8 cellular contexts compared by ENCODE assay signal in the genomic region with DNA sequence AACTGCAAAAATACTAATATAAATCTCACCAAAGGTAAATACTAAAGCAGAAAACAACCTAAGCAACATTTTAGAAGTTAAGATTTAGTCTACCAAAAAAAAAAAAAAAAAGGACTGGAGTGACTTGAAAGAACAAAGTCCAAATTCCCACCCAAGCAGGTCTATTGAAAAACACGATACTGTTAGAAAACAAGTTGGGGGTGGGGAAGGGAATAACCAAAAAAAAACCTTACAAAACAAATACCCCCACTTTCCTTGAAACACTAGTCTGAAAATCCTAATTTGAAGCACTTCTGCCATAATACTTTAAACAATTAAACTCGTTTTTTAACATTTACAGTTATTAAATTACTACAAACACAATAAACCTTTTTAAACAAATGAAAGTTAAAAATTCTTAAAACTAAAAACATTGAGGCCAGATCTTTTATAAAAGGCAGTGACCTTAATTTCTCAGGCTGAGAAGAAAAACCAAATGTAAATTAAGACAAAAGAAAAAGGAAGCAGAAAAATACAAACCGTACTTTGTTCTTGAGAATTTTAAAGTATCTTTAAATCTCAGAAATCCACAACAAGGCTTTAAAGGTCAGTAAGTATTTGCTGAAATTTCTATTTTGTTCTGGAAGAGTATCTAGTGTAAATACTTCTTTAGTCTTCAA.
DNase-seq lines count a peak whose midpoint lies in the region; ATAC-seq and TF ChIP-seq lines count a peak whose summit lies in the region.

No MANE protein-coding gene starts in this region.

- TF ChIP-seq RAD21 in liver (IDR thresholded peaks at IDR 0.05) = peak in 1 of 2 donors; percentile 8

- 0% methylated on average over 3 of the region's 3 CpGs for WGBS in liver

- H3K4me3 ChIP-seq in MM.1S (ENCODE audit: low read length) (peak overlapping the region; percentile 63), brain microvascular endothelial cell (ENCODE audit: low read depth, low read length) (peak overlapping the region; percentile 79), liver (ENCODE audit: low read depth in 1 of 3, low read length in 3 of 3) (peak overlapping the region; percentile 64 to 89 (median 79)), tibial artery (peak overlapping the region; percentile 59 to 62)

- intact Hi-C loops in tibial artery (cut with DNase I; ENCODE audit: low total_unique reads) = loop anchor here (5.0 kb wide), 1 partner anchor 254 kb away; the partner anchor contains the start of gene REEP3

- H3K27ac ChIP-seq in MM.1S (ENCODE audit: low read length) = peak overlapping the region; percentile 86
- H3K27ac ChIP-seq in brain microvascular endothelial cell = peak overlapping the region; percentile 96
- peak overlapping the region; percentile 80 to 96 for H3K27ac ChIP-seq in liver (ENCODE audit: low read depth in 1 of 2, low read length in 2 of 2)
- peak overlapping the region; percentile 81 to 86 for H3K27ac ChIP-seq in tibial artery

- peaks cover 6% of the 10 kb centered on the region for H3K4me1 ChIP-seq in MM.1S (ENCODE audit: low read length)
- H3K4me1 ChIP-seq in liver (ENCODE audit: control insufficient read depth in 4 of 4, insufficient read depth in 4 of 4, low read length in 3 of 4) = peaks cover 3 to 16% (median 10%) of the 10 kb centered on the region in 4 donors
- H3K4me1 ChIP-seq in tibial artery = peaks cover 0 to 27% (median 8%) of the 10 kb centered on the region in 4 donors

- H3K9ac ChIP-seq in MM.1S (ENCODE audit: low read length) = peak overlapping the region; percentile 86
- H3K9ac ChIP-seq in liver (ENCODE audit: low read depth in 1 of 2, low read length in 2 of 2) = peak overlapping the region; percentile 92 to 94

- TF ChIP-seq CTCF in MM.1S (IDR thresholded peaks at IDR 0.05; ENCODE audit: low read length) = no peak
- TF ChIP-seq CTCF in brain microvascular endothelial cell (IDR thresholded peaks at IDR 0.05; ENCODE audit: low read depth, low read length, missing control alignments) = no peak
- no peak for TF ChIP-seq CTCF in liver (IDR thresholded peaks at IDR 0.05; ENCODE audit: low read depth, low read length, missing input control)
- TF ChIP-seq CTCF in tibial artery (IDR thresholded peaks at IDR 0.05) = no peak

- H3K36me3 ChIP-seq in MM.1S (replicated peaks; ENCODE audit: insufficient read depth, low read length) = no peaks in the 10 kb centered on the region; the same call in 1 of the 2 replicates
- no peaks in the 10 kb centered on the region for H3K36me3 ChIP-seq in brain microvascular endothelial cell (replicated peaks)
- no peaks in the 10 kb centered on the region for H3K36me3 ChIP-seq in liver (ENCODE audit: control insufficient read depth in 4 of 4, insufficient read depth in 3 of 4, low read depth in 1 of 4, low read length in 3 of 4)
- no peaks in the 10 kb centered on the region for H3K36me3 ChIP-seq in tibial artery

- peak; percentile 23 for DNase-seq in ELF-1 (ENCODE audit: low read depth, low spot score)
- DNase-seq in MM.1S = peak; percentile 27
- DNase-seq in brain microvascular endothelial cell = no peak
- no peak for DNase-seq in tibial artery
- DNase-seq in amygdala (lab: John Stamatoyannopoulos, UW) = no peak
- no peak for DNase-seq in central memory CD4-positive, alpha-beta T cell

- H3K9me2 ChIP-seq in MM.1S (replicated peaks; ENCODE audit: insufficient read depth, low read length) = no peaks in the 10 kb centered on the region

- H4K20me1 ChIP-seq in MM.1S (ENCODE audit: insufficient read depth, low read length) = no peaks in the 10 kb centered on the region

- H3K9me3 ChIP-seq in MM.1S (replicated peaks; ENCODE audit: insufficient read depth, low read length) = no peaks in the 10 kb centered on the region
- H3K9me3 ChIP-seq in liver (ENCODE audit: control insufficient read depth in 4 of 4, low read length in 3 of 4) = no peaks in the 10 kb centered on the region
- H3K9me3 ChIP-seq in tibial artery = no peaks in the 10 kb centered on the region

- H3K27me3 ChIP-seq in MM.1S (replicated peaks; ENCODE audit: insufficient read depth, low read length) (no peaks in the 10 kb centered on the region), brain microvascular endothelial cell (replicated peaks) (no peaks in the 10 kb centered on the region), liver (ENCODE audit: control insufficient read depth in 4 of 4, insufficient read depth in 4 of 4, low read length in 3 of 4) (no peaks in the 10 kb centered on the region), tibial artery (no peaks in the 10 kb centered on the region)

- no peak overlapping the region for H2AFZ ChIP-seq in MM.1S (ENCODE audit: low read length)

- ATAC-seq in GM18498 (IDR thresholded peaks at IDR 0.05; ENCODE audit: unreplicated experiment) = no peak

- peak overlapping the region; percentile 56 for H3K4me2 ChIP-seq in MM.1S (ENCODE audit: low read depth, low read length)

- peaks cover 33% of the 10 kb centered on the region for H3F3A ChIP-seq in MM.1S (ENCODE audit: insufficient read depth, low read length)

- peaks cover 85% of the 10 kb centered on the region for H3K79me2 ChIP-seq in MM.1S (ENCODE audit: low read length)

- in situ Hi-C loops in brain microvascular endothelial cell (cut with HindIII; ENCODE audit: low pct_ligation_motif_present, low sequenced_read_pairs) = no loop called here

TF ChIP-seq in liver, 16 proteins besides CTCF, POLR2A, EP300 and RAD21:
- peak; percentile 81 to 89 for TF ChIP-seq HNF4A (conservative IDR thresholded peaks at IDR 0.05)
- peak; percentile 74 for TF ChIP-seq HNF4G (IDR thresholded peaks at IDR 0.05)
- no peak for TF ChIP-seq JUND (IDR thresholded peaks at IDR 0.05)

Comparison
In these comparisons a context has a peak if more than half of its experiments do, and no peak if none do; other contexts are left out.
1. DNase-seq: peak in ELF-1 (single experiment) and MM.1S (single experiment); none in brain microvascular endothelial cell (single experiment), tibial artery (0 of 2), amygdala (0 of 56) and central memory CD4-positive, alpha-beta T cell (single experiment).
2. Peak in every context shown above with its lines, with median percentiles within 50 percentile points of each other: H3K27ac ChIP-seq and H3K4me3 ChIP-seq.